ENCODE assay signal across 1 cellular context in genomic region chr15:89367485-89368451, GRCh38.
TF ChIP-seq lines count a peak whose summit lies in the region.

No MANE protein-coding gene starts in this region.

TF ChIP-seq in K562, 482 proteins besides CTCF, POLR2A, EP300 and RAD21 (continued from another document):
- TF ChIP-seq MGA (IDR thresholded peaks at IDR 0.05) (peak; percentile 94), RBFOX2 (IDR thresholded peaks at IDR 0.05; ENCODE audit: low read depth, low read length) (0 out of 2 replicates have a peak, but pooled peaks have one; percentile 44), SAFB (IDR thresholded peaks at IDR 0.05; ENCODE audit: borderline replicate concordance, low read depth, low read length) (no peak), STAT5A (IDR thresholded peaks at IDR 0.05; ENCODE audit: borderline replicate concordance, low read length) (no peak), GABPB1 (CRISPR knock-in tag; IDR thresholded peaks at IDR 0.05) (peak; percentile 37; the same call in 1 of the 2 replicates), SLC30A9 (CRISPR knock-in tag; IDR thresholded peaks at IDR 0.05) (no peak), ZNF277 (CRISPR knock-in tag; IDR thresholded peaks at IDR 0.05; ENCODE audit: borderline replicate concordance) (no peak), ZNF76 (CRISPR knock-in tag; IDR thresholded peaks at IDR 0.05; ENCODE audit: borderline replicate concordance) (no peak), ZNF830 (CRISPR knock-in tag; IDR thresholded peaks at IDR 0.05) (no peak), BDP1 (IDR thresholded peaks at IDR 0.05; ENCODE audit: insufficient read depth, insufficient read length) (no peak), TFE3 (CRISPR knock-in tag; IDR thresholded peaks at IDR 0.05) (no peak), NFIC (IDR thresholded peaks at IDR 0.05) (peak; percentile 18; the same call in 1 of the 2 replicates)
